In the genomic region with DNA sequence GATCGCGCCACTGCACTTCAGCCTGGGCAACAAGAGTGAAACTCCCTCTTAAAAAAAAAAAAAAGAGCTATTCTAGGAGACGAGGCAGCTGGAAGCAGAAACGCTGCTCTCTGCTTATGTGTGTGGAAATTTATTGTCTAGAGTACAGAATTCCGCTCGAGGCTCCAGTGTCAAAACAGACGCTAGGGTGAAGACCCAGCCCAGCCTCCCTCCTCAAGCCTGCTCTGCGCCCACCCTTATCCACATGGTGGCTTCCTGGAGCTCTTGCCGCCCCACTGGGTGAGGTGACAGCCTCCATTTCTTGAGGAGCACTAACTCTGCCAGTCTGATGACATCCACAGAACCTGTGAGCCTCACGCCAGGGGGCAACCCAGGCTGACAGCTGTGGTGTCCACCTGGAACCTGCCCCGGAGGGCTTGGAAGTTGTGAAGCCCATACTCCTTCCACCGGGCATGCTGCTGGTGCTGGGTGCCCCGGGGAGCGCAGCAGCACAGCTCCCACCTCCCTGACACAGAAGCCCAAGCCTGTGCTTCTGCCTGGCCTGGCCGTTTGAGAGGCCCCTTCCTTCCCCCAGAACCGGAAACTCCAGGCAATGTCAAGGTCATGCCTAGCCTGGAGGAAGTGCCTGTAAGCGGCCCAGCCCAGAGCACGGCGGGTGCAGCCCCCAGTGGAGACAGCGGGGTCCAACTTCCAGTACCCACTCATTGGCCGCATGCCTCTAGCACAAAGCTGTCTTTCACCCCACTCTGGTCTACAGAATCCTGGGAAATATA, we compare ENCODE assay signal across 9 cellular contexts. TPM values are rescaled to one million over a fixed set of nuclear protein-coding genes. Genes with fewer than 3 reads are reported as not detected.
A peak's percentile ranks its signal among the peaks of the same experiment; 100 is the strongest.
DNase-seq lines count a peak whose midpoint lies in the region; ATAC-seq and TF ChIP-seq lines count a peak whose summit lies in the region.
"Had no signal": no experiment of that assay in that cellular context is flagged by ENCODE, and none has a peak within 500 bp of the region (broad histone marks: within the 10 kb centered on the region; RNA-seq: fewer than 3 reads in every experiment).

No MANE protein-coding gene starts in this region.

- no peaks in the 10 kb centered on the region for H3K9me3 Mint-ChIP-seq in CD8-positive, alpha-beta memory T cell
- H3K9me3 Mint-ChIP-seq in naive thymus-derived CD4-positive, alpha-beta T cell = no peaks in the 10 kb centered on the region
- peaks cover 21% of the 10 kb centered on the region for H3K9me3 Mint-ChIP-seq in glutamatergic neuron (ENCODE audit: unreplicated experiment)
- no peaks in the 10 kb centered on the region for H3K9me3 Mint-ChIP-seq in immature natural killer cell

- TF ChIP-seq POLR2A in erythroblast (IDR thresholded peaks at IDR 0.05; ENCODE audit: low read length) = no peak

- peaks cover 0 to 8% (median 4%) of the 10 kb centered on the region in 3 donors for H3K4me1 Mint-ChIP-seq in CD8-positive, alpha-beta memory T cell
- peaks cover 0 to 8% (median 5%) of the 10 kb centered on the region in 7 donors for H3K4me1 Mint-ChIP-seq in naive thymus-derived CD4-positive, alpha-beta T cell
- H3K4me1 Mint-ChIP-seq in glutamatergic neuron (ENCODE audit: low read depth, unreplicated experiment) (peaks cover 40% of the 10 kb centered on the region), immature natural killer cell (peaks cover 0 to 7% of the 10 kb centered on the region in 2 donors)

- no peak overlapping the region for H3K4me3 Mint-ChIP-seq in CD8-positive, alpha-beta memory T cell
- H3K4me3 Mint-ChIP-seq in naive thymus-derived CD4-positive, alpha-beta T cell = no peak overlapping the region
- H3K4me3 Mint-ChIP-seq in glutamatergic neuron (ENCODE audit: unreplicated experiment) = no peak overlapping the region
- no peak overlapping the region for H3K4me3 Mint-ChIP-seq in immature natural killer cell
- H3K4me3 Mint-ChIP-seq: T-helper 17 cell had no signal

- intact Hi-C loops in naive thymus-derived CD4-positive, alpha-beta T cell (cut with micrococcal nuclease) = no loop called here

- H3K9me3 ChIP-seq in CD8-positive, alpha-beta memory T cell (ENCODE audit: low read length) = no peaks in the 10 kb centered on the region
- no peaks in the 10 kb centered on the region for H3K9me3 ChIP-seq in naive thymus-derived CD4-positive, alpha-beta T cell (ENCODE audit: control insufficient read depth in 2 of 3, low read length in 3 of 3)

- no peak for DNase-seq in CD8-positive, alpha-beta memory T cell
- DNase-seq in NCI-H1694 (lab: John Stamatoyannopoulos, UW) = peak; percentile 76
- peak; percentile 69 to 83 for DNase-seq in erythroblast (lab: John Stamatoyannopoulos, UW)
- no peak for DNase-seq in naive thymus-derived CD4-positive, alpha-beta T cell
- DNase-seq in glutamatergic neuron = no peak
- DNase-seq in immature natural killer cell = no peak
- DNase-seq: T-helper 17 cell had no signal

- no peak overlapping the region for H3K27ac Mint-ChIP-seq in CD8-positive, alpha-beta memory T cell
- no peak overlapping the region for H3K27ac Mint-ChIP-seq in naive thymus-derived CD4-positive, alpha-beta T cell
- H3K27ac Mint-ChIP-seq in glutamatergic neuron (ENCODE audit: unreplicated experiment) (no peak overlapping the region), immature natural killer cell (no peak overlapping the region)
- H3K27ac Mint-ChIP-seq: T-helper 17 cell had no signal

- no peaks in the 10 kb centered on the region for H3K36me3 Mint-ChIP-seq in CD8-positive, alpha-beta memory T cell
- no peaks in the 10 kb centered on the region for H3K36me3 Mint-ChIP-seq in naive thymus-derived CD4-positive, alpha-beta T cell
- H3K36me3 Mint-ChIP-seq in glutamatergic neuron (ENCODE audit: unreplicated experiment) = no peaks in the 10 kb centered on the region
- no peaks in the 10 kb centered on the region for H3K36me3 Mint-ChIP-seq in immature natural killer cell

- POLR2A ChIA-PET in CD8-positive, alpha-beta memory T cell (lab: Charles Lee) = interaction anchor here (0.6 kb wide), 1 partner anchor 405 kb away, joined by 3 read pairs; no protein-coding TSS in a partner anchor
- POLR2A ChIA-PET in naive thymus-derived CD4-positive, alpha-beta T cell (lab: Charles Lee) = no interaction called here

- H3K27me3 ChIP-seq in CD8-positive, alpha-beta memory T cell (ENCODE audit: insufficient read depth, low read length, poor library complexity, severe bottlenecking) = no peaks in the 10 kb centered on the region
- no peaks in the 10 kb centered on the region for H3K27me3 ChIP-seq in naive thymus-derived CD4-positive, alpha-beta T cell (ENCODE audit: control insufficient read depth in 2 of 2, insufficient read depth in 2 of 2, low read length in 2 of 2)

- no peaks in the 10 kb centered on the region for H3K36me3 ChIP-seq in CD8-positive, alpha-beta memory T cell (ENCODE audit: insufficient read depth, low read length)
- H3K36me3 ChIP-seq in naive thymus-derived CD4-positive, alpha-beta T cell (ENCODE audit: control insufficient read depth in 2 of 3, insufficient read depth in 3 of 3, low read length in 3 of 3) = no peaks in the 10 kb centered on the region

- peak; percentile 67 for ATAC-seq in naive thymus-derived CD4-positive, alpha-beta T cell
- ATAC-seq in activated CD4-positive, CD25-positive, alpha-beta regulatory T cell treated with anti-CD3 and anti-CD28 coated beads, Interleukin-2, amount 50 U/mL, for 24 hours = no peak
- no peak for ATAC-seq in GM21447 (IDR thresholded peaks at IDR 0.05; ENCODE audit: unreplicated experiment)
- ATAC-seq: T-helper 17 cell had no signal

- no peak for TF ChIP-seq CTCF in glutamatergic neuron (IDR thresholded peaks at IDR 0.05; ENCODE audit: partially characterized antibody, unreplicated experiment)

- H3K4me3 ChIP-seq in CD8-positive, alpha-beta memory T cell (ENCODE audit: low read length) = no peak overlapping the region
- H3K4me3 ChIP-seq in naive thymus-derived CD4-positive, alpha-beta T cell (ENCODE audit: low read length) = no peak overlapping the region

- no peaks in the 10 kb centered on the region for H3K4me1 ChIP-seq in CD8-positive, alpha-beta memory T cell (ENCODE audit: insufficient read depth, low read length)
- no peaks in the 10 kb centered on the region for H3K4me1 ChIP-seq in naive thymus-derived CD4-positive, alpha-beta T cell (ENCODE audit: control insufficient read depth in 2 of 2, insufficient read depth in 2 of 2, low read length in 2 of 2)

- CTCF ChIA-PET in CD8-positive, alpha-beta memory T cell (lab: Charles Lee) = interaction anchor here (0.9 kb wide), 1 partner anchor 14 kb away, joined by 3 read pairs; no protein-coding TSS in a partner anchor
- CTCF ChIA-PET in naive thymus-derived CD4-positive, alpha-beta T cell (lab: Charles Lee) = interaction anchor here (0.6 kb wide), 1 partner anchor 197 kb away, joined by 3 read pairs; no protein-coding TSS in a partner anchor

- H3K27me3 Mint-ChIP-seq in CD8-positive, alpha-beta memory T cell = peaks cover 26 to 31% of the 10 kb centered on the region in 2 donors
- H3K27me3 Mint-ChIP-seq in naive thymus-derived CD4-positive, alpha-beta T cell = peaks cover 16 to 48% (median 24%) of the 10 kb centered on the region in 5 donors
- H3K27me3 Mint-ChIP-seq in glutamatergic neuron (ENCODE audit: unreplicated experiment) = peaks cover 17% of the 10 kb centered on the region
- peaks cover 3 to 9% (median 7%) of the 10 kb centered on the region in 3 donors for H3K27me3 Mint-ChIP-seq in immature natural killer cell (ENCODE audit: low read depth in 3 of 3)

- peak overlapping the region; percentile 64 for H3K27ac ChIP-seq in CD8-positive, alpha-beta memory T cell (ENCODE audit: low read depth, low read length)
- no peak overlapping the region for H3K27ac ChIP-seq in naive thymus-derived CD4-positive, alpha-beta T cell (ENCODE audit: low read depth, low read length)

RNA-seq across cellular contexts. Expression of a gene that starts 49.4 kb away (rescaled TPM):
- total RNA-seq in CD8-positive, alpha-beta memory T cell = not detected
- not detected for polyA plus RNA-seq in CD8-positive, alpha-beta memory T cell
- total RNA-seq in naive thymus-derived CD4-positive, alpha-beta T cell = not detected
- not detected for polyA plus RNA-seq in naive thymus-derived CD4-positive, alpha-beta T cell
- 37.3 TPM for total RNA-seq in glutamatergic neuron (ENCODE audit: unreplicated experiment)
- not detected for polyA plus RNA-seq in immature natural killer cell

Comparison
In these comparisons a context has a peak if more than half of its experiments do, and no peak if none do; other contexts are left out.
1. DNase-seq: peak in NCI-H1694 (single experiment) and erythroblast (2 of 2); none in CD8-positive, alpha-beta memory T cell (0 of 5), naive thymus-derived CD4-positive, alpha-beta T cell (0 of 9), glutamatergic neuron (single experiment) and immature natural killer cell (0 of 3).
2. RNA of a gene that starts 49.4 kb away (total RNA-seq): 37.3 TPM in glutamatergic neuron (single experiment); not detected in CD8-positive, alpha-beta memory T cell and not detected in naive thymus-derived CD4-positive, alpha-beta T cell; every median in the first group is over 10 times any median in the second.